ENCODE assay signal across 8 cellular contexts in genomic region chr9:78032599-78033457, GRCh38. TPM values are rescaled to one million over a fixed set of nuclear protein-coding genes. Genes with fewer than 3 reads are reported as not detected.
DNase-seq lines count a peak whose midpoint lies in the region; ATAC-seq, FAIRE-seq and TF ChIP-seq lines count a peak whose summit lies in the region.

No MANE protein-coding gene starts in this region.

- CTCF ChIA-PET in A549 (lab: Yijun Ruan, JAX) = interaction anchor here (0.7 to 4.6 kb wide), 4 partner anchors 55 to 600 kb away, joined by 3 to 25 read pairs (median 3); no protein-coding TSS in a partner anchor

- H3K18ac ChIP-seq in H9 (ENCODE audit: insufficient read length, low read depth, low read length) = no peak overlapping the region

- H2AFZ ChIP-seq in H9 (ENCODE audit: low read length) = peak overlapping the region; percentile 40

- no peak overlapping the region for H3K4ac ChIP-seq in H9 (ENCODE audit: low read depth, low read length)

- peak overlapping the region; percentile 79 for H3K4me2 ChIP-seq in A549
- H3K4me2 ChIP-seq in H9 (ENCODE audit: insufficient read depth, insufficient read length, low read length) = peak overlapping the region; percentile 82

- H3K4me3 ChIP-seq in A549 = peak overlapping the region; percentile 66
- H3K4me3 ChIP-seq in iPS-11a (ENCODE audit: low read depth, low read length) = peak overlapping the region; percentile 75
- peak overlapping the region; percentile 62 to 80 (median 66) for H3K4me3 ChIP-seq in skin epidermis

- no peak overlapping the region for H2BK120ac ChIP-seq in H9 (ENCODE audit: low read depth, low read length, poor library complexity, severe bottlenecking)

- POLR2A ChIA-PET in A549 (lab: Yijun Ruan, JAX) = interaction anchor here (0.8 to 1.9 kb wide), 3 partner anchors 56 to 194 kb away, joined by 3 to 9 read pairs (median 6); no protein-coding TSS in a partner anchor

- no peak overlapping the region for H4K8ac ChIP-seq in H9 (replicated peaks; ENCODE audit: insufficient read length, low read depth, low read length)

- peak overlapping the region; percentile 31 for H3K9ac ChIP-seq in H9 (ENCODE audit: extremely low read depth, insufficient read length, low read length)

- H3K23ac ChIP-seq in H9 (ENCODE audit: insufficient read length, low read depth, low read length) = no peak overlapping the region

- H3K4me1 Mint-ChIP-seq in H9 = peaks cover 37 to 38% of the 10 kb centered on the region in 2 experiments
- H3K4me1 Mint-ChIP-seq in activated T-helper 1 cell treated with anti-CD3 and anti-CD28 coated beads, Interleukin-12 subunit alpha, Interleukin-12 subunit beta, Interleukin-2, Interleukin-4 antibody, amounts not matched to agents 30 ng/mL and 10 ng/mL and 1 ng/mL, durations not matched to agents 14 hours and 24 hours and 36 hours (ENCODE audit: low read depth) = peaks cover 59% of the 10 kb centered on the region

- H3K27ac ChIP-seq in A549 (peak overlapping the region; percentile 91 to 97), H9 (ENCODE audit: insufficient read length, low read depth, low read length) (no peak overlapping the region), skin epidermis (peak overlapping the region; percentile 75 to 97 (median 91))

- H3K4me3 Mint-ChIP-seq in H9 = peak overlapping the region; percentile 83 to 97
- H3K4me3 Mint-ChIP-seq in activated T-helper 1 cell treated with anti-CD3 and anti-CD28 coated beads, Interleukin-12 subunit alpha, Interleukin-12 subunit beta, Interleukin-2, Interleukin-4 antibody, amounts not matched to agents 30 ng/mL and 10 ng/mL and 1 ng/mL, durations not matched to agents 14 hours and 24 hours and 36 hours = peak overlapping the region; percentile 91

- no peak for FAIRE-seq in A549 (lab: Jason Lieb, UNC)

- no peaks in the 10 kb centered on the region; a peak in 1 of 7 replicates for H3K36me3 Mint-ChIP-seq in H9 (ENCODE audit: insufficient read depth in 1 of 3, low read depth in 3 of 3)
- H3K36me3 Mint-ChIP-seq in activated T-helper 1 cell treated with anti-CD3 and anti-CD28 coated beads, Interleukin-12 subunit alpha, Interleukin-12 subunit beta, Interleukin-2, Interleukin-4 antibody, amounts not matched to agents 30 ng/mL and 10 ng/mL and 1 ng/mL, durations not matched to agents 14 hours and 24 hours and 36 hours (ENCODE audit: low read depth) = peaks cover 2% of the 10 kb centered on the region

- peak overlapping the region; percentile 58; the same call in 1 of the 2 replicates for H3K14ac ChIP-seq in H9 (ENCODE audit: insufficient read depth, low read length)

- peaks cover 14% of the 10 kb centered on the region; the same call in 1 of the 2 replicates for H3K79me2 ChIP-seq in H9 (ENCODE audit: insufficient read depth, low read length)

- no peak overlapping the region for H2AK5ac ChIP-seq in H9 (ENCODE audit: insufficient read length, low read length)

- no peak overlapping the region for H3K56ac ChIP-seq in H9 (ENCODE audit: insufficient read length, low read depth, low read length)

- no peaks in the 10 kb centered on the region for H3K27me3 ChIP-seq in H9 (ENCODE audit: insufficient read depth, low read length)

- intact Hi-C loops in activated T-helper 1 cell treated with anti-CD3 and anti-CD28 coated beads, Interleukin-12 subunit alpha, Interleukin-12 subunit beta, Interleukin-2, Interleukin-4 antibody, amounts not matched to agents 30 ng/mL and 10 ng/mL and 1 ng/mL, durations not matched to agents 14 hours and 24 hours and 36 hours (cut with micrococcal nuclease) = loop anchor here (1.0 to 10.0 kb wide), 11 partner anchors 86 to 1539 kb away; partner anchors contain the start of genes CEP78, PSAT1, TLE4 and VPS13A

- no peak for TF ChIP-seq POLR2A in A549 (IDR thresholded peaks at IDR 0.05; ENCODE audit: low read length)

- in situ Hi-C loops in ACHN (cut with HindIII; ENCODE audit: low pct_ligation_motif_present, low pct_unique_long_range_greater_than_20kb, low sequenced_read_pairs) = no loop called here

- TF ChIP-seq RAD21 in A549 (conservative IDR thresholded peaks at IDR 0.05 in 1 of 2, IDR thresholded peaks at IDR 0.05 in 1 of 2) = no peak

- H4K91ac ChIP-seq in H9 (ENCODE audit: insufficient read length, low read depth, low read length) = no peak overlapping the region

- H3K9me3 Mint-ChIP-seq in H9 = peaks cover 0 to 2% of the 10 kb centered on the region in 2 experiments; a peak in 2 of 5 replicates
- H3K9me3 Mint-ChIP-seq in activated T-helper 1 cell treated with anti-CD3 and anti-CD28 coated beads, Interleukin-12 subunit alpha, Interleukin-12 subunit beta, Interleukin-2, Interleukin-4 antibody, amounts not matched to agents 30 ng/mL and 10 ng/mL and 1 ng/mL, durations not matched to agents 14 hours and 24 hours and 36 hours = no peaks in the 10 kb centered on the region

- H4K5ac ChIP-seq in H9 (ENCODE audit: insufficient read length, low read depth, low read length) = no peak overlapping the region

- H3K23me2 ChIP-seq in H9 (ENCODE audit: insufficient read length, low read depth, low read length, poor library complexity, severe bottlenecking) = peaks cover 10% of the 10 kb centered on the region

- TF ChIP-seq EP300 in A549 (IDR thresholded peaks at IDR 0.05) = no peak

- H2BK5ac ChIP-seq in H9 (ENCODE audit: insufficient read length, low read length) = no peak overlapping the region

- WGBS in A549 (ENCODE audit: missing lambda C conversion rate) = 30% methylated on average over 18 of the region's 18 CpGs
- WGBS in H9 (ENCODE audit: extremely low coverage, insufficient read length, low lambda C conversion rate) = 100% methylated on average over 2 of the region's 18 CpGs

- H3K4me1 ChIP-seq in A549 (peaks cover 36% of the 10 kb centered on the region), H9 (ENCODE audit: insufficient read depth, low read length) (peaks cover 4% of the 10 kb centered on the region; the same call in 1 of the 2 replicates)

- no peak overlapping the region for H2BK20ac ChIP-seq in H9 (ENCODE audit: low read depth, low read length, poor library complexity, severe bottlenecking)

- H3K79me1 ChIP-seq in H9 (ENCODE audit: insufficient read depth, low read depth, low read length, poor library complexity, severe bottlenecking) = no peaks in the 10 kb centered on the region

- no peaks in the 10 kb centered on the region for H4K20me1 ChIP-seq in H9 (ENCODE audit: control insufficient read depth, insufficient read depth, insufficient read length)

- H3K27me3 Mint-ChIP-seq in H9 (ENCODE audit: low read depth) = peaks cover 2% of the 10 kb centered on the region; the same call in 1 of the 2 replicates
- H3K27me3 Mint-ChIP-seq in activated T-helper 1 cell treated with anti-CD3 and anti-CD28 coated beads, Interleukin-12 subunit alpha, Interleukin-12 subunit beta, Interleukin-2, Interleukin-4 antibody, amounts not matched to agents 30 ng/mL and 10 ng/mL and 1 ng/mL, durations not matched to agents 14 hours and 24 hours and 36 hours (ENCODE audit: insufficient read depth) = no peaks in the 10 kb centered on the region

- no peak overlapping the region for H2BK15ac ChIP-seq in H9 (ENCODE audit: low read depth, low read length)

- ATAC-seq in A549 = peak in 1 of 2 experiments; percentile 36; a peak in 2 of 6 replicates
- ATAC-seq in GM21723 (IDR thresholded peaks at IDR 0.05; ENCODE audit: unreplicated experiment) = no peak

- TF ChIP-seq CTCF in A549 (IDR thresholded peaks at IDR 0.05) (no peak), H9 (conservative IDR thresholded peaks at IDR 0.05) (no peak)

- H3T11ph ChIP-seq in H9 (ENCODE audit: low read length) = no peak overlapping the region

- H2BK12ac ChIP-seq in H9 (ENCODE audit: insufficient read length, low read depth, low read length) = no peak overlapping the region

- no peaks in the 10 kb centered on the region for H3K9me3 ChIP-seq in A549
- H3K9me3 ChIP-seq in H9 (ENCODE audit: control insufficient read depth, low read depth, low read length) = no peaks in the 10 kb centered on the region

- DNase-seq in A549 (ENCODE audit: low read depth in 1 of 2, low spot score in 1 of 2) (peak in 1 of 2 experiments; percentile 20), H9 (no peak), GM03348 (ENCODE audit: low spot score) (no peak), ACHN (no peak)
- no peak for DNase-seq in activated T-helper 1 cell treated with anti-CD3 and anti-CD28 coated beads, Interleukin-12 subunit alpha, Interleukin-12 subunit beta, Interleukin-2, Interleukin-4 antibody, amounts not matched to agents 30 ng/mL and 10 ng/mL and 1 ng/mL, durations not matched to agents 14 hours and 24 hours and 36 hours (ENCODE audit: low spot score)

- H3K27ac Mint-ChIP-seq in H9 = peak overlapping the region; percentile 94 to 98 (median 95)
- H3K27ac Mint-ChIP-seq in activated T-helper 1 cell treated with anti-CD3 and anti-CD28 coated beads, Interleukin-12 subunit alpha, Interleukin-12 subunit beta, Interleukin-2, Interleukin-4 antibody, amounts not matched to agents 30 ng/mL and 10 ng/mL and 1 ng/mL, durations not matched to agents 14 hours and 24 hours and 36 hours = peak overlapping the region; percentile 94

TF ChIP-seq in A549, 52 proteins besides CTCF, POLR2A, EP300 and RAD21 (continues in another document):
- TF ChIP-seq ELK1 (IDR thresholded peaks at IDR 0.05; ENCODE audit: low read depth, low read length) (no peak), NFE2L2 (conservative IDR thresholded peaks at IDR 0.05; ENCODE audit: low read length) (no peak), CBX2 (IDR thresholded peaks at IDR 0.05; ENCODE audit: borderline replicate concordance, low read depth) (no peak)

RNA-seq across cellular contexts. Expression of gene GNAQ, which starts 1.2 kb away (rescaled TPM):
- polyA plus RNA-seq in A549 (2011; rRNA removed) = 53.7 and 60.0 TPM in 2 replicates
- polyA plus RNA-seq in A549 (2012; cell fraction: cytosol; rRNA removed) = 6.8 and 8.2 TPM in 2 replicates
- polyA plus RNA-seq in A549 (2012; cell fraction: nucleus; rRNA removed) = 3.3 and 5.8 TPM in 2 replicates
- polyA plus RNA-seq in A549 (2017; fragmentation: RNase III; extraction: RNeasy Plus Mini Kit Qiagen cat#74134 plus additional on column Dnase treatment) = 17.1 to 18.2 TPM (median 17.9 TPM) in 3 replicates
- 45.7 and 46.6 TPM in 2 replicates for polyA minus RNA-seq in A549 (2011; rRNA and poly(A)+ RNA removed)
- 48.6 and 51.5 TPM in 2 replicates for total RNA-seq in H9 (2021)
- 26.8 and 27.0 TPM in 2 replicates for total RNA-seq in activated T-helper 1 cell treated with anti-CD3 and anti-CD28 coated beads, Interleukin-12 subunit alpha, Interleukin-12 subunit beta, Interleukin-2, Interleukin-4 antibody, amounts not matched to agents 30 ng/mL and 10 ng/mL and 1 ng/mL, durations not matched to agents 14 hours and 24 hours and 36 hours
